27 cellular contexts compared by ENCODE assay signal in the genomic region with DNA sequence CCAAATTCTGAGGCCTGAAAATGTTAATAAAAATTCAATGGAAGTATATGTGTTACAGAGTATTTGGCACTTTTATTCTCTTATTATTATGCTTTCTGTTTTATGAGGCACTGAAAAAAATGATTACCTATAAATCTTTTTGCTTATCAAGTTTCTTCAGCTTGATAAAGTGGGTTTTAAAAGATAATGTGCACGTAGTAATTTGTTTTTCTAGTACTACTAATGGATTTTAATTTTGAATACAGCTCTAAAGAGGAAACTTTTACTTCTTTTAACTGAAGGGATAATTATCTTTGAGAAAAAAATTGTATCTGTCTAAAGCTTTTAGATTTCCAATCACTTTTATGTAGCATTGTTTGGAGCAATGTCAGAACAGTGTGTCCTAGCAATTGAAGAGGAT.
"Had no signal": no experiment of that assay in that cellular context is flagged by ENCODE, and none has a peak within 500 bp of the region (broad histone marks: within the 10 kb centered on the region; RNA-seq: fewer than 3 reads in every experiment).

No MANE protein-coding gene starts in this region.

- H3K27ac Mint-ChIP-seq: IgD-negative memory B cell had no signal

- H3K4me3 Mint-ChIP-seq: IgD-negative memory B cell had no signal

- H3K27me3 Mint-ChIP-seq: IgD-negative memory B cell had no signal

- H3K4me3 ChIP-seq: K562, PC-9, Peyer's patch, SJCRH30 had no signal

- H3K27me3 ChIP-seq: Peyer's patch, SJCRH30 had no signal

- H3K27ac ChIP-seq: HL-60, KMS-11, PC-9, Peyer's patch, SJCRH30 had no signal

- H3K9me3 ChIP-seq: Peyer's patch, SJCRH30 had no signal

- H3K4me1 ChIP-seq: Peyer's patch, SJCRH30 had no signal

- H3K4me2 ChIP-seq: KMS-11, PC-9 had no signal

- H3K9me3 Mint-ChIP-seq: IgD-negative memory B cell had no signal

- ATAC-seq: K562, Right ventricle myocardium inferior had no signal

- H3K36me3 ChIP-seq: Peyer's patch, SJCRH30 had no signal

- H3K4me1 Mint-ChIP-seq: IgD-negative memory B cell had no signal

- H3K9ac ChIP-seq: KMS-11 had no signal

- DNase-seq: Kasumi-1; MM.1S; NCI-H1048; NCI-H1105; NCI-H1417; NCI-H1436 treated with DMSO at 0.1 percent for 48 hours; NCI-H1694; NCI-H187 treated with DMSO at 0.1 percent for 48 hours; NCI-H2029 treated with DMSO at 0.1 percent for 48 hours; NCI-H2171; NCI-H226; NCI-H446; NCI-H510A; NCI-H524 treated with DMSO at 0.1 percent for 48 hours; NCI-H69; NCI-H774; NK-92 treated with Interleukin-12 subunit alpha and Interleukin-12 subunit beta, amount 100 ng/mL, for 24 hours; OCI-M1; PC-9; Peyer's patch; SHP77 treated with DMSO at 0.1 percent for 48 hours; SJCRH30 had no signal

- H2AFZ ChIP-seq: PC-9 had no signal
